In genomic region chr5:148374693-148375360, GRCh38 we compare ENCODE assay signal across 8 cellular contexts. TPM values are rescaled to one million over a fixed set of nuclear protein-coding genes. Genes with fewer than 3 reads are reported as not detected.
DNase-seq lines count a peak whose midpoint lies in the region; ATAC-seq and TF ChIP-seq lines count a peak whose summit lies in the region.

No MANE protein-coding gene starts in this region.

- no peaks in the 10 kb centered on the region for H3K4me1 ChIP-seq in ascending aorta

- no peaks in the 10 kb centered on the region for H3K9me3 ChIP-seq in ascending aorta

- intact Hi-C loops in ascending aorta (cut with DNase I), result loop anchor here (10.0 kb wide), 1 partner anchor 200 kb away; no protein-coding TSS in a partner anchor

- H3K4me3 ChIP-seq in ascending aorta, result no peak overlapping the region

- DNase-seq in EH (ENCODE audit: low read depth) (peak; percentile 72), NCI-H748 treated with DMSO at 0.1 percent for 48 hours (lab: John Stamatoyannopoulos, UW) (peak; percentile 57), ascending aorta (ENCODE audit: low spot score in 2 of 2) (no peak), iPS DF 19.7 (ENCODE audit: low read depth, low spot score) (peak; percentile 75), stromal cell of bone marrow (ENCODE audit: low read depth) (peak; percentile 37), activated T-cell treated with anti-CD3 and anti-CD28 coated beads for 4 hours (no peak)

- peak; percentile 70 for ATAC-seq in GM19397 (IDR thresholded peaks at IDR 0.05; ENCODE audit: unreplicated experiment)
- ATAC-seq in HG03378 (IDR thresholded peaks at IDR 0.05; ENCODE audit: unreplicated experiment), result peak; percentile 92

- TF ChIP-seq CTCF in ascending aorta (IDR thresholded peaks at IDR 0.05), result peak in 2 of 3 experiments; percentile 39 to 52

- no peaks in the 10 kb centered on the region for H3K27me3 ChIP-seq in ascending aorta

- no peaks in the 10 kb centered on the region for H3K36me3 ChIP-seq in ascending aorta

- no peak overlapping the region for H3K27ac ChIP-seq in ascending aorta

RNA-seq across cellular contexts. Expression of gene FBXO38, which starts 8.9 kb away (rescaled TPM):
- total RNA-seq in ascending aorta, result 12.1 TPM

RNA-seq across cellular contexts. Expression of gene SPINK9, which starts 39.5 kb away (rescaled TPM):
- not detected for total RNA-seq in ascending aorta

Comparison
In these comparisons a context has a peak if more than half of its experiments do, and no peak if none do; other contexts are left out.
1. DNase-seq: peak in EH (single experiment), NCI-H748 treated with DMSO at 0.1 percent for 48 hours (single experiment), iPS DF 19.7 (single experiment) and stromal cell of bone marrow (single experiment); none in ascending aorta (0 of 2) and activated T-cell treated with anti-CD3 and anti-CD28 coated beads for 4 hours (single experiment).